ENCODE assay signal across 23 cellular contexts in the genomic region with DNA sequence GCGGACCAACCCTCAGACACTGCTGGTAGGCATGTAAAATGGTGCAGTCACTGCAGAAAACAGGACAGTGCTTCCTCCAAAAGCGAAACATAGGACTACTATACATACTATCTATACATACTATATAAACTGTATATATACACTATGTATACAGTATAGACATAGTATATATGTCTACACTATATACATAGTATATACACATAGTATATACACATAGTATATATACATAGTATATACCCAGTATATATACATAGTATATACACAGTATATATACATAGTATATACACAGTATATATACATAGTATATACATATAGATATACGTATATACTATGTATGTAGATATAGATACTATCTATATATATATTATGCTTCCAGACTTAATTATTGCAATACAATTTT. TPM values are rescaled to one million over a fixed set of nuclear protein-coding genes. Genes with fewer than 3 reads are reported as not detected.
"Had no signal": no experiment of that assay in that cellular context is flagged by ENCODE, and none has a peak within 500 bp of the region (broad histone marks: within the 10 kb centered on the region; RNA-seq: fewer than 3 reads in every experiment).

No MANE protein-coding gene starts in this region.

- H3K27ac ChIP-seq: HL-60, KMS-11, RWPE1 had no signal

- FAIRE-seq: HTR-8/SVneo, K562 had no signal

- H3K27ac Mint-ChIP-seq: IgD-negative memory B cell had no signal

- DNase-seq: Kasumi-1, MV-4-11, NCI-H1048, NCI-H1105, NCI-H1417, NCI-H1436 treated with DMSO at 0.1 percent for 48 hours, NCI-H1694, NCI-H187 treated with DMSO at 0.1 percent for 48 hours, NCI-H2029 treated with DMSO at 0.1 percent for 48 hours, NCI-H2171 treated with DMSO at 0.1 percent for 48 hours, NCI-H345, NCI-H446 treated with DMSO at 0.1 percent for 48 hours, NCI-H510A treated with DMSO at 0.1 percent for 48 hours, NCI-H526, SHP77, SK-N-SH, SW 1271 had no signal

- H3K36me3 Mint-ChIP-seq: IgD-negative memory B cell had no signal

- H3K9me3 Mint-ChIP-seq: IgD-negative memory B cell had no signal

- H3K27me3 Mint-ChIP-seq: IgD-negative memory B cell had no signal

- H3K4me3 Mint-ChIP-seq: IgD-negative memory B cell had no signal

- ATAC-seq: K562 had no signal

RNA-seq across cellular contexts. Expression of a gene that starts 55.9 kb away (rescaled TPM):
- total RNA-seq: K562 had no signal
